1 cellular context compared by ENCODE assay signal in genomic region chr14:102362545-102363181, GRCh38.
TF ChIP-seq lines count a peak whose summit lies in the region.

Gene CINP (minus strand): TSS chr14:102362890. CDS start chr14:102362851, 39 bp downstream.
Gene TECPR2 (plus strand): TSS chr14:102362941. CDS start chr14:102376722, 13,781 bp downstream.

TF ChIP-seq in HepG2, 621 proteins besides CTCF, POLR2A, EP300 and RAD21 (continued from another document and continues in another):
- TF ChIP-seq BCLAF1 (IDR thresholded peaks at IDR 0.05), result no peak
- no peak for TF ChIP-seq TP53 (CRISPR knock-in tag; conservative IDR thresholded peaks at IDR 0.05)
- TF ChIP-seq HINFP (CRISPR knock-in tag; IDR thresholded peaks at IDR 0.05; ENCODE audit: low read depth), result 0 out of 2 replicates have a peak, but pooled peaks have one; percentile 32
- no peak for TF ChIP-seq SOX13 (IDR thresholded peaks at IDR 0.05)
- peak in 1 of 2 experiments; percentile 4; a peak in 1 of 4 replicates for TF ChIP-seq SOX13 (CRISPR knock-in tag; conservative IDR thresholded peaks at IDR 0.05 in 1 of 2, IDR thresholded peaks at IDR 0.05 in 1 of 2)
- peak; percentile 62; the same call in 1 of the 2 replicates for TF ChIP-seq THAP9 (CRISPR knock-in tag; IDR thresholded peaks at IDR 0.05; ENCODE audit: borderline replicate concordance)
- peak; percentile 56; the same call in 1 of the 2 replicates for TF ChIP-seq ZNF691 (CRISPR knock-in tag; IDR thresholded peaks at IDR 0.05; ENCODE audit: borderline replicate concordance, low read depth)
- TF ChIP-seq GMEB2 (CRISPR knock-in tag; IDR thresholded peaks at IDR 0.05; ENCODE audit: low read depth), result no peak
- TF ChIP-seq ZNF354B (CRISPR knock-in tag; IDR thresholded peaks at IDR 0.05), result no peak
- TF ChIP-seq IRF2 (CRISPR knock-in tag; IDR thresholded peaks at IDR 0.05), result peak; percentile 81
- peak; percentile 77; the same call in 1 of the 2 replicates for TF ChIP-seq HOXD1 (CRISPR knock-in tag; IDR thresholded peaks at IDR 0.05)
- TF ChIP-seq KDM5B (CRISPR knock-in tag; IDR thresholded peaks at IDR 0.05; ENCODE audit: borderline replicate concordance), result no peak
- TF ChIP-seq ZNF772 (CRISPR knock-in tag; IDR thresholded peaks at IDR 0.05), result no peak
- no peak for TF ChIP-seq IKZF1 (IDR thresholded peaks at IDR 0.05)
- peak; percentile 79 for TF ChIP-seq YEATS2 (CRISPR knock-in tag; IDR thresholded peaks at IDR 0.05; ENCODE audit: borderline replicate concordance)
- TF ChIP-seq ZNF710 (CRISPR knock-in tag; IDR thresholded peaks at IDR 0.05; ENCODE audit: borderline replicate concordance), result peak; percentile 23; the same call in 1 of the 2 replicates
- TF ChIP-seq NBN (conservative IDR thresholded peaks at IDR 0.05), result no peak
- TF ChIP-seq THAP11 (CRISPR knock-in tag; IDR thresholded peaks at IDR 0.05), result peak; percentile 88
- no peak for TF ChIP-seq RCOR2 (CRISPR knock-in tag; IDR thresholded peaks at IDR 0.05)
- peak; percentile 73; the same call in 1 of the 2 replicates for TF ChIP-seq ZNF788 (CRISPR knock-in tag; IDR thresholded peaks at IDR 0.05; ENCODE audit: borderline replicate concordance)
- peak; percentile 82 for TF ChIP-seq KMT2A (CRISPR knock-in tag; IDR thresholded peaks at IDR 0.05)
- TF ChIP-seq TFAP4 (IDR thresholded peaks at IDR 0.05; ENCODE audit: borderline replicate concordance, low read depth), result peak; percentile 88; the same call in 1 of the 2 replicates
- peak; percentile 18; the same call in 1 of the 2 replicates for TF ChIP-seq ZXDC (CRISPR knock-in tag; IDR thresholded peaks at IDR 0.05)
- TF ChIP-seq POLR2AphosphoS5 (IDR thresholded peaks at IDR 0.05; ENCODE audit: low read depth, low read length), result peak; percentile 92
- peak; percentile 77; the same call in 1 of the 2 replicates for TF ChIP-seq ZBED4 (CRISPR knock-in tag; IDR thresholded peaks at IDR 0.05; ENCODE audit: borderline replicate concordance)
- TF ChIP-seq MATR3 (CRISPR knock-in tag; IDR thresholded peaks at IDR 0.05), result no peak
- peak; percentile 81 for TF ChIP-seq KAT8 (CRISPR knock-in tag; IDR thresholded peaks at IDR 0.05)
- TF ChIP-seq ZNF790 (CRISPR knock-in tag; IDR thresholded peaks at IDR 0.05; ENCODE audit: borderline replicate concordance), result 0 out of 2 replicates have a peak, but pooled peaks have one; percentile 42
- TF ChIP-seq ZNF724P (CRISPR knock-in tag; IDR thresholded peaks at IDR 0.05; ENCODE audit: borderline replicate concordance), result no peak
- TF ChIP-seq EEA1 (CRISPR knock-in tag; IDR thresholded peaks at IDR 0.05; ENCODE audit: borderline replicate concordance), result no peak
- TF ChIP-seq ZNF639 (CRISPR knock-in tag; conservative IDR thresholded peaks at IDR 0.05), result peak; percentile 96
